ENCODE assay signal across 8 cellular contexts in genomic region chr1:148014288-148015200, GRCh38.
DNase-seq lines count a peak whose midpoint lies in the region; ATAC-seq and TF ChIP-seq lines count a peak whose summit lies in the region.
"Not testable (repeated sequence)": the region's sequence is repeated elsewhere in the genome, so short reads cannot be mapped to it uniquely, and the experiment has no call there.

No MANE protein-coding gene starts in this region.

- not testable (repeated sequence) for H3K9me3 ChIP-seq in CD4-positive, alpha-beta memory T cell (ENCODE audit: control insufficient read depth in 1 of 2, low read length in 2 of 2); Panc1 (ENCODE audit: control insufficient read depth, insufficient read depth, low read depth, low read length); left lung

- not testable (repeated sequence) for H3K9me3 Mint-ChIP-seq in CD4-positive, alpha-beta memory T cell; activated T-cell treated with anti-CD3 and anti-CD28 coated beads, Interleukin-2, amount 50 U/mL, for 72 hours; osteocyte (ENCODE audit: unreplicated experiment); stimulated activated naive B cell treated with anti-CD40 and anti-IgM and Interleukin-4, amounts not matched to agents 10 μg/mL and 1 μg/mL and 100 μg/mL, for 72 hours

- POLR2A ChIA-PET in CD4-positive, alpha-beta memory T cell (lab: Charles Lee; ENCODE audit: partially characterized antibody), result not testable (repeated sequence)
- POLR2A ChIA-PET in Panc1 (lab: Charles Lee), result interaction anchor here (0.7 kb wide), 1 partner anchor 249 kb away, joined by 6 read pairs; no protein-coding TSS in a partner anchor

- not testable (repeated sequence) for BruUV-seq in Panc1 (replicated peaks; lab: Mats Ljungman, UMichigan)

- in situ Hi-C loops in Panc1 (cut with HindIII; ENCODE audit: low pct_unique_long_range_greater_than_20kb, low sequenced_read_pairs), result not testable (repeated sequence)

- peak in 2 of 5 donors; percentile 26 to 29 for DNase-seq in CD4-positive, alpha-beta memory T cell
- DNase-seq in Panc1 (ENCODE audit: low read depth, low spot score); cardiac fibroblast (ENCODE audit: low read depth in 2 of 2); left lung; osteocyte (ENCODE audit: extremely low spot score, unreplicated experiment); stimulated activated naive B cell treated with anti-CD40 and anti-IgM and Interleukin-4, amounts not matched to agents 10 μg/mL and 1 μg/mL and 100 μg/mL, for 72 hours: not testable (repeated sequence)
- DNase-seq in activated T-cell treated with anti-CD3 and anti-CD28 coated beads, Interleukin-2, amount 50 U/mL, for 72 hours, result peak; percentile 21
- DNase-seq in Right ventricle myocardium superior, result peak; percentile 18

- CTCF ChIA-PET in CD4-positive, alpha-beta memory T cell (lab: Charles Lee; ENCODE audit: partially characterized antibody); Panc1 (lab: Charles Lee): not testable (repeated sequence)

- not testable (repeated sequence) for H3K36me3 ChIP-seq in CD4-positive, alpha-beta memory T cell (ENCODE audit: insufficient read depth, low read length); Panc1 (ENCODE audit: control insufficient read depth, insufficient read depth, low read length); left lung

- peaks cover 15% of the 10 kb centered on the region in 2 donors for H3K27me3 Mint-ChIP-seq in CD4-positive, alpha-beta memory T cell
- peaks cover 33% of the 10 kb centered on the region for H3K27me3 Mint-ChIP-seq in activated T-cell treated with anti-CD3 and anti-CD28 coated beads, Interleukin-2, amount 50 U/mL, for 72 hours (ENCODE audit: low read depth)
- H3K27me3 Mint-ChIP-seq in osteocyte (ENCODE audit: unreplicated experiment), result not testable (repeated sequence)
- H3K27me3 Mint-ChIP-seq in stimulated activated naive B cell treated with anti-CD40 and anti-IgM and Interleukin-4, amounts not matched to agents 10 μg/mL and 1 μg/mL and 100 μg/mL, for 72 hours, result peaks cover 30 to 46% of the 10 kb centered on the region in 2 donors

- H3K36me3 Mint-ChIP-seq in CD4-positive, alpha-beta memory T cell; activated T-cell treated with anti-CD3 and anti-CD28 coated beads, Interleukin-2, amount 50 U/mL, for 72 hours (ENCODE audit: insufficient read depth in 2 of 2); osteocyte (ENCODE audit: unreplicated experiment); stimulated activated naive B cell treated with anti-CD40 and anti-IgM and Interleukin-4, amounts not matched to agents 10 μg/mL and 1 μg/mL and 100 μg/mL, for 72 hours: not testable (repeated sequence)

- peaks cover 5 to 23% (median 11%) of the 10 kb centered on the region in 4 donors for H3K4me1 Mint-ChIP-seq in CD4-positive, alpha-beta memory T cell
- peaks cover 16% of the 10 kb centered on the region for H3K4me1 Mint-ChIP-seq in activated T-cell treated with anti-CD3 and anti-CD28 coated beads, Interleukin-2, amount 50 U/mL, for 72 hours (ENCODE audit: low read depth)
- H3K4me1 Mint-ChIP-seq in osteocyte (ENCODE audit: unreplicated experiment), result not testable (repeated sequence)
- H3K4me1 Mint-ChIP-seq in stimulated activated naive B cell treated with anti-CD40 and anti-IgM and Interleukin-4, amounts not matched to agents 10 μg/mL and 1 μg/mL and 100 μg/mL, for 72 hours, result peaks cover 3 to 12% of the 10 kb centered on the region in 2 donors

- peak overlapping the region in 6 of 8 donors; percentile 46 to 75 (median 64) for H3K4me3 Mint-ChIP-seq in CD4-positive, alpha-beta memory T cell
- peak overlapping the region; percentile 68 to 71 for H3K4me3 Mint-ChIP-seq in activated T-cell treated with anti-CD3 and anti-CD28 coated beads, Interleukin-2, amount 50 U/mL, for 72 hours
- peak overlapping the region; percentile 64 for H3K4me3 Mint-ChIP-seq in osteocyte (ENCODE audit: unreplicated experiment)
- peak overlapping the region; percentile 56 to 61 for H3K4me3 Mint-ChIP-seq in stimulated activated naive B cell treated with anti-CD40 and anti-IgM and Interleukin-4, amounts not matched to agents 10 μg/mL and 1 μg/mL and 100 μg/mL, for 72 hours

- H3K27ac ChIP-seq in CD4-positive, alpha-beta memory T cell (ENCODE audit: low read depth, low read length); Panc1 (ENCODE audit: low read length); left lung: not testable (repeated sequence)

- peak; percentile 69 for ATAC-seq in Panc1
- ATAC-seq in activated T-cell treated with anti-CD3 and anti-CD28 coated beads, Interleukin-2, amount 50 U/mL, for 72 hours (replicated peaks in 1 of 2), result peak; percentile 55 to 69
- ATAC-seq in Right ventricle myocardium superior (ENCODE audit: poor library complexity), result peak; percentile 15
- ATAC-seq in left lung, result peak; percentile 34
- ATAC-seq in stimulated activated naive B cell treated with anti-CD40 and anti-IgM and Interleukin-4, amounts not matched to agents 10 μg/mL and 1 μg/mL and 100 μg/mL, for 72 hours (replicated peaks), result peak; percentile 36

- intact Hi-C loops in CD4-positive, alpha-beta memory T cell (cut with micrococcal nuclease); Panc1 (cut with micrococcal nuclease; ENCODE audit: unreplicated experiment); Right ventricle myocardium superior (cut with DNase I); left lung (cut with DNase I): not testable (repeated sequence)

- not testable (repeated sequence) for H3K4me3 ChIP-seq in CD4-positive, alpha-beta memory T cell (ENCODE audit: low read length in 2 of 2); left lung
- H3K4me3 ChIP-seq in Panc1 (ENCODE audit: low read depth in 2 of 2, low read length in 2 of 2) (peak overlapping the region in 1 of 2 experiments; percentile 20; a peak in 1 of 4 replicates), cardiac fibroblast (replicated peaks in 1 of 2; ENCODE audit: low read depth in 2 of 2, low read length in 2 of 2) (peak overlapping the region; percentile 18 to 22)

- H3K27ac Mint-ChIP-seq in CD4-positive, alpha-beta memory T cell; activated T-cell treated with anti-CD3 and anti-CD28 coated beads, Interleukin-2, amount 50 U/mL, for 72 hours; osteocyte (ENCODE audit: unreplicated experiment); stimulated activated naive B cell treated with anti-CD40 and anti-IgM and Interleukin-4, amounts not matched to agents 10 μg/mL and 1 μg/mL and 100 μg/mL, for 72 hours: not testable (repeated sequence)

- not testable (repeated sequence) for TF ChIP-seq CTCF in Panc1 (IDR thresholded peaks at IDR 0.05); cardiac fibroblast (IDR thresholded peaks at IDR 0.05; ENCODE audit: low read depth, low read length); left lung (IDR thresholded peaks at IDR 0.05); osteocyte (IDR thresholded peaks at IDR 0.05)

- not testable (repeated sequence) for H3K4me1 ChIP-seq in CD4-positive, alpha-beta memory T cell (ENCODE audit: insufficient read depth, low read length); Panc1 (ENCODE audit: control insufficient read depth, insufficient read depth, low read length); left lung

- not testable (repeated sequence) for H3K27me3 ChIP-seq in CD4-positive, alpha-beta memory T cell (ENCODE audit: insufficient read depth, low read length); Panc1 (ENCODE audit: control insufficient read depth, insufficient read depth, low read length)
- H3K27me3 ChIP-seq in left lung, result peaks cover 9 to 44% of the 10 kb centered on the region in 2 donors

Comparison
In these comparisons a context has a peak if more than half of its experiments do, and no peak if none do; other contexts are left out.
1. ATAC-seq: peak in every context shown above with its lines; median percentile 69 in Panc1; 62 in activated T-cell treated with anti-CD3 and anti-CD28 coated beads, Interleukin-2, amount 50 U/mL, for 72 hours; 36 in stimulated activated naive B cell treated with anti-CD40 and anti-IgM and Interleukin-4, amounts not matched to agents 10 μg/mL and 1 μg/mL and 100 μg/mL, for 72 hours; 34 in left lung; 15 in Right ventricle myocardium superior.